8 cellular contexts compared by ENCODE assay signal in genomic region chr14:74712499-74713394, GRCh38. TPM values are rescaled to one million over a fixed set of nuclear protein-coding genes. Genes with fewer than 3 reads are reported as not detected.
DNase-seq lines count a peak whose midpoint lies in the region; ATAC-seq and TF ChIP-seq lines count a peak whose summit lies in the region.

Gene AREL1 (minus strand): TSS chr14:74713080. CDS start chr14:74685615, 27,465 bp downstream.
Gene FCF1 (plus strand): TSS chr14:74713144. CDS start chr14:74713198, 54 bp downstream.

- H3K4me1 ChIP-seq in esophagus muscularis mucosa: peaks cover 27 to 55% (median 31%) of the 10 kb centered on the region in 4 donors
- H3K4me1 ChIP-seq in naive thymus-derived CD4-positive, alpha-beta T cell (ENCODE audit: control insufficient read depth in 2 of 2, insufficient read depth in 2 of 2, low read length in 2 of 2): peaks cover 9 to 24% of the 10 kb centered on the region in 2 donors

- peak within 1 kb of the TSS; percentile 95 to 100 (median 98) for H3K27ac Mint-ChIP-seq in naive thymus-derived CD4-positive, alpha-beta T cell

- peak; percentile 58 for TF ChIP-seq POLR2A in esophagus muscularis mucosa (IDR thresholded peaks at IDR 0.05; ENCODE audit: low read depth)

- TF ChIP-seq CTCF in esophagus muscularis mucosa (IDR thresholded peaks at IDR 0.05): peak in 1 of 3 experiments; percentile 35

- H3K9me3 Mint-ChIP-seq in naive thymus-derived CD4-positive, alpha-beta T cell: no peaks in the 10 kb centered on the region

- CTCF ChIA-PET in naive thymus-derived CD4-positive, alpha-beta T cell (lab: Charles Lee): interaction anchor here (0.6 to 0.9 kb wide), 2 partner anchors 30 to 100 kb away, joined by 3 to 4 read pairs; no protein-coding TSS in a partner anchor

- peak; percentile 97 for ATAC-seq in GM21390 (IDR thresholded peaks at IDR 0.05; ENCODE audit: unreplicated experiment)
- peak; percentile 96 for ATAC-seq in naive thymus-derived CD4-positive, alpha-beta T cell
- ATAC-seq in stimulated activated naive CD8-positive, alpha-beta T cell treated with anti-CD3 and anti-CD28 coated beads, Interleukin-15, Interleukin-2, amounts not matched to agents 100 U/mL and 50 U/mL, for 24 hours: peak; percentile 99

- intact Hi-C loops in esophagus muscularis mucosa (cut with DNase I): no loop called here
- intact Hi-C loops in naive thymus-derived CD4-positive, alpha-beta T cell (cut with micrococcal nuclease): loop anchor here (1.0 to 5.0 kb wide), 11 partner anchors 51 to 948 kb away; partner anchors contain the start of genes EIF2B2 (in 2 of the 2), ISCA2 (in 2 of the 2), NPC2 (in 2 of the 2) and YLPM1 (in 2 of the 2)

- H3K4me3 ChIP-seq in esophagus muscularis mucosa: peak within 1 kb of the TSS; percentile 67 to 88 (median 74)
- peak within 1 kb of the TSS; percentile 75 for H3K4me3 ChIP-seq in naive thymus-derived CD4-positive, alpha-beta T cell (ENCODE audit: low read length)

- POLR2A ChIA-PET in naive thymus-derived CD4-positive, alpha-beta T cell (lab: Charles Lee): interaction anchor here (0.5 to 1.7 kb wide), 6 partner anchors 8 to 94 kb away, joined by 3 to 8 read pairs (median 5); no protein-coding TSS in a partner anchor

- peaks cover 7 to 24% (median 19%) of the 10 kb centered on the region in 5 donors for H3K36me3 Mint-ChIP-seq in naive thymus-derived CD4-positive, alpha-beta T cell

- H3K27me3 ChIP-seq in esophagus muscularis mucosa: no peaks in the 10 kb centered on the region
- H3K27me3 ChIP-seq in naive thymus-derived CD4-positive, alpha-beta T cell (ENCODE audit: control insufficient read depth in 2 of 2, insufficient read depth in 2 of 2, low read length in 2 of 2): no peaks in the 10 kb centered on the region

- peaks cover 33 to 79% (median 66%) of the 10 kb centered on the region in 7 donors for H3K4me1 Mint-ChIP-seq in naive thymus-derived CD4-positive, alpha-beta T cell

- DNase-seq in CD1c-positive myeloid dendritic cell (ENCODE audit: extremely low spot score): peak; percentile 96
- peak; percentile 83 for DNase-seq in HuH-7.5 (ENCODE audit: low spot score)
- peak; percentile 67 for DNase-seq in activated CD8-positive, alpha-beta memory T cell treated with anti-CD3 and anti-CD28 coated beads, Interleukin-2, amount 50 U/mL, for 24 hours (ENCODE audit: extremely low read depth)
- peak; percentile 94 for DNase-seq in esophagus muscularis mucosa (ENCODE audit: extremely low spot score)
- peak; percentile 53 to 87 (median 82) for DNase-seq in naive thymus-derived CD4-positive, alpha-beta T cell
- peak; percentile 84 for DNase-seq in stimulated activated naive CD8-positive, alpha-beta T cell treated with anti-CD3 and anti-CD28 coated beads, Interleukin-15, Interleukin-2, amounts not matched to agents 100 U/mL and 50 U/mL, for 24 hours
- no peak for DNase-seq in T1000 (lab: John Stamatoyannopoulos, UW)

- H3K9me3 ChIP-seq in esophagus muscularis mucosa: no peaks in the 10 kb centered on the region
- no peaks in the 10 kb centered on the region for H3K9me3 ChIP-seq in naive thymus-derived CD4-positive, alpha-beta T cell (ENCODE audit: control insufficient read depth in 2 of 3, low read length in 3 of 3)

- H3K36me3 ChIP-seq in esophagus muscularis mucosa: peaks cover 13 to 27% (median 23%) of the 10 kb centered on the region in 4 donors
- H3K36me3 ChIP-seq in naive thymus-derived CD4-positive, alpha-beta T cell (ENCODE audit: control insufficient read depth in 2 of 3, insufficient read depth in 3 of 3, low read length in 3 of 3): peaks cover 0 to 30% (median 5%) of the 10 kb centered on the region in 3 experiments

- TF ChIP-seq EP300 in esophagus muscularis mucosa (IDR thresholded peaks at IDR 0.05): no peak

- peak within 1 kb of the TSS; percentile 93 to 100 (median 97) for H3K4me3 Mint-ChIP-seq in naive thymus-derived CD4-positive, alpha-beta T cell

- peak within 1 kb of the TSS; percentile 78 to 86 (median 82) for H3K27ac ChIP-seq in esophagus muscularis mucosa (replicated peaks in 1 of 4)
- peak within 1 kb of the TSS; percentile 96 for H3K27ac ChIP-seq in naive thymus-derived CD4-positive, alpha-beta T cell (ENCODE audit: low read depth, low read length)

- no peaks in the 10 kb centered on the region for H3K27me3 Mint-ChIP-seq in naive thymus-derived CD4-positive, alpha-beta T cell

- 1% methylated on average over 17 of the region's 31 CpGs for WGBS in esophagus muscularis mucosa

RNA-seq across cellular contexts. Expression of gene AREL1, which starts in this region (rescaled TPM):
- 10 to 100 TPM; 12.3 to 21.6 (median 16.2) TPM for total RNA-seq in esophagus muscularis mucosa
- 10 to 100 TPM; 35.6 to 52.0 (median 43.5) TPM for total RNA-seq in naive thymus-derived CD4-positive, alpha-beta T cell
- polyA plus RNA-seq in naive thymus-derived CD4-positive, alpha-beta T cell: 10 to 100 TPM; 16.1 to 25.9 TPM

RNA-seq across cellular contexts. Expression of gene FCF1, which starts in this region (rescaled TPM):
- total RNA-seq in esophagus muscularis mucosa: 10 to 100 TPM; 19.1 to 26.7 (median 23.2) TPM
- total RNA-seq in naive thymus-derived CD4-positive, alpha-beta T cell: 10 to 100 TPM; 36.5 to 66.6 (median 60.8) TPM
- polyA plus RNA-seq in naive thymus-derived CD4-positive, alpha-beta T cell: 10 to 100 TPM; 34.6 to 35.5 TPM
